16 cellular contexts compared by ENCODE assay signal in the genomic region with DNA sequence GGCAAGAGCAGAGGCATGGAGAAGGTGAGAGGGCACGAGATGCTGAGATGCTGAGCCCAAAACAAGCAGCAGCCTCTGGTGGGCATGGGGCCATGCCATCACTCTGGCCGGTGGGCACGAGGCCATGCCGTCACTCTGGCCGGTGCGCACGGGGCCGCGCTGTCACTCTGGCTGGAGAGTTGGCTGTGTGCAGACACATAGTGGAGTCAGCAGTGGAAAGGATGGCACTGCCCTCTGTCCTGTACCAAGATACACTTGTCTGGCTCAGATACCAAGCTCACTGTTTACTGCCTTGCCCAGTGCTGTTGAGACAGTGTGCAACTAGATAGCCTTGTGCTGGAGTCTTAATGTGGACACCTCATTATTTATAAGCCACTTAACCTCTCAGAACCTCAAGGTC. TPM values are rescaled to one million over a fixed set of nuclear protein-coding genes. Genes with fewer than 3 reads are reported as not detected.
DNase-seq lines count a peak whose midpoint lies in the region; ATAC-seq lines count a peak whose summit lies in the region.
"Had no signal": no experiment of that assay in that cellular context is flagged by ENCODE, and none has a peak within 500 bp of the region (broad histone marks: within the 10 kb centered on the region; RNA-seq: fewer than 3 reads in every experiment).

No MANE protein-coding gene starts in this region.

- no peak overlapping the region for H2BK120ac ChIP-seq in trophoblast cell (ENCODE audit: insufficient read depth, low read length, poor library complexity)

- H3K4me2 ChIP-seq in trophoblast cell (ENCODE audit: low read length), result no peak overlapping the region
- H3K4me2 ChIP-seq: PC-9 had no signal

- ATAC-seq in stimulated activated naive CD8-positive, alpha-beta T cell treated with anti-CD3 and anti-CD28 coated beads, Interleukin-15, amount 100 ng/mL, for 72 hours, result no peak
- no peak for ATAC-seq in stimulated activated naive CD8-positive, alpha-beta T cell treated with anti-CD3 and anti-CD28 coated beads, Interleukin-15, Interleukin-2, amounts not matched to agents 100 U/mL and 50 U/mL, for 24 hours
- ATAC-seq in esophagus mucosa (peak; percentile 6), GM18502 (IDR thresholded peaks at IDR 0.05; ENCODE audit: poor library complexity, unreplicated experiment) (no peak), GM21825 (IDR thresholded peaks at IDR 0.05; ENCODE audit: unreplicated experiment) (no peak)

- H3K14ac ChIP-seq in trophoblast cell (ENCODE audit: low read length), result no peak overlapping the region

- no peaks in the 10 kb centered on the region for H3K9me3 ChIP-seq in trophoblast cell (ENCODE audit: insufficient read depth, low read depth, low read length)

- no peak overlapping the region for H4K8ac ChIP-seq in trophoblast cell (ENCODE audit: low read depth, low read length)

- H3K27me3 ChIP-seq in trophoblast cell (ENCODE audit: insufficient read depth, low read length), result no peaks in the 10 kb centered on the region

- no CpG with 5 or more reads among the region's 9 CpGs for WGBS in trophoblast cell (ENCODE audit: extremely low coverage, insufficient coverage, insufficient read length)

- H2AK5ac ChIP-seq in trophoblast cell (ENCODE audit: low read length), result no peak overlapping the region

- no peaks in the 10 kb centered on the region for H3K27me3 Mint-ChIP-seq in stimulated activated naive CD8-positive, alpha-beta T cell treated with anti-CD3 and anti-CD28 coated beads, Interleukin-15, amount 100 ng/mL, for 72 hours
- H3K27me3 Mint-ChIP-seq in activated T-helper 2 cell treated with anti-CD3 and anti-CD28 coated beads, Interferon-gamma antibody, Interleukin-2, Interleukin-4, amounts not matched to agents 10 μg/mL and 5 μg/mL and 100 μg/mL, durations not matched to agents 14 hours and 24 hours and 36 hours (ENCODE audit: low read depth), result no peaks in the 10 kb centered on the region

- H3K9me3 Mint-ChIP-seq in stimulated activated naive CD8-positive, alpha-beta T cell treated with anti-CD3 and anti-CD28 coated beads, Interleukin-15, amount 100 ng/mL, for 72 hours, result no peaks in the 10 kb centered on the region
- H3K9me3 Mint-ChIP-seq in activated T-helper 2 cell treated with anti-CD3 and anti-CD28 coated beads, Interferon-gamma antibody, Interleukin-2, Interleukin-4, amounts not matched to agents 10 μg/mL and 5 μg/mL and 100 μg/mL, durations not matched to agents 14 hours and 24 hours and 36 hours, result no peaks in the 10 kb centered on the region

- no peaks in the 10 kb centered on the region for H3K79me2 ChIP-seq in trophoblast cell (ENCODE audit: control insufficient read depth, insufficient read depth, low read length, poor library complexity)

- H2BK5ac ChIP-seq in trophoblast cell (ENCODE audit: low read depth, low read length, poor library complexity), result no peak overlapping the region

- no peak overlapping the region for H3K4me3 ChIP-seq in trophoblast cell (ENCODE audit: low read depth, low read length)
- H3K4me3 ChIP-seq: PC-9 had no signal

- H3K23ac ChIP-seq in trophoblast cell (ENCODE audit: low read length), result peak overlapping the region; percentile 19

- peaks cover 53% of the 10 kb centered on the region for H3K36me3 Mint-ChIP-seq in activated T-helper 2 cell treated with anti-CD3 and anti-CD28 coated beads, Interferon-gamma antibody, Interleukin-2, Interleukin-4, amounts not matched to agents 10 μg/mL and 5 μg/mL and 100 μg/mL, durations not matched to agents 14 hours and 24 hours and 36 hours (ENCODE audit: low read depth)

- H3K4ac ChIP-seq in trophoblast cell (ENCODE audit: low read depth, low read length), result no peak overlapping the region

- H3K4me1 ChIP-seq in trophoblast cell (ENCODE audit: control insufficient read depth in 1 of 2, insufficient read depth in 2 of 2, low read length in 2 of 2), result peaks cover 15 to 16% of the 10 kb centered on the region in 2 experiments

- no peak overlapping the region for H3K18ac ChIP-seq in trophoblast cell (ENCODE audit: low read length)

- peak overlapping the region; percentile 7 to 85 for H3K27ac Mint-ChIP-seq in stimulated activated naive CD8-positive, alpha-beta T cell treated with anti-CD3 and anti-CD28 coated beads, Interleukin-15, amount 100 ng/mL, for 72 hours
- H3K27ac Mint-ChIP-seq in activated T-helper 2 cell treated with anti-CD3 and anti-CD28 coated beads, Interferon-gamma antibody, Interleukin-2, Interleukin-4, amounts not matched to agents 10 μg/mL and 5 μg/mL and 100 μg/mL, durations not matched to agents 14 hours and 24 hours and 36 hours, result no peak overlapping the region

- peak overlapping the region; percentile 92 for H3K27ac ChIP-seq in trophoblast cell (ENCODE audit: low read depth, low read length)
- H3K27ac ChIP-seq: PC-9 had no signal

- intact Hi-C loops in activated T-helper 2 cell treated with anti-CD3 and anti-CD28 coated beads, Interferon-gamma antibody, Interleukin-2, Interleukin-4, amounts not matched to agents 10 μg/mL and 5 μg/mL and 100 μg/mL, durations not matched to agents 14 hours and 24 hours and 36 hours (cut with micrococcal nuclease), result no loop called here

- peaks cover 7% of the 10 kb centered on the region for H3K79me1 ChIP-seq in trophoblast cell (ENCODE audit: low read length)

- no peak for DNase-seq in stimulated activated naive CD8-positive, alpha-beta T cell treated with anti-CD3 and anti-CD28 coated beads, Interleukin-15, amount 100 ng/mL, for 72 hours
- no peak for DNase-seq in stimulated activated naive CD8-positive, alpha-beta T cell treated with anti-CD3 and anti-CD28 coated beads, Interleukin-15, Interleukin-2, amounts not matched to agents 100 U/mL and 50 U/mL, for 24 hours
- DNase-seq in trophoblast cell (no peak), NCI-H2196 treated with DMSO at 0.1 percent for 48 hours (lab: John Stamatoyannopoulos, UW; ENCODE audit: unreplicated experiment) (no peak)
- no peak for DNase-seq in activated T-helper 2 cell treated with anti-CD3 and anti-CD28 coated beads, Interferon-gamma antibody, Interleukin-2, Interleukin-4, amounts not matched to agents 10 μg/mL and 5 μg/mL and 100 μg/mL, durations not matched to agents 14 hours and 24 hours and 36 hours (ENCODE audit: low spot score)
- DNase-seq: DND-41, GDM1, GOT3, KG1, NCI-H1092, NCI-H2227 treated with DMSO at 0.1 percent for 48 hours, NCI-H524, PC-9 had no signal

- no peak overlapping the region for H3K4me3 Mint-ChIP-seq in stimulated activated naive CD8-positive, alpha-beta T cell treated with anti-CD3 and anti-CD28 coated beads, Interleukin-15, amount 100 ng/mL, for 72 hours
- no peak overlapping the region for H3K4me3 Mint-ChIP-seq in activated T-helper 2 cell treated with anti-CD3 and anti-CD28 coated beads, Interferon-gamma antibody, Interleukin-2, Interleukin-4, amounts not matched to agents 10 μg/mL and 5 μg/mL and 100 μg/mL, durations not matched to agents 14 hours and 24 hours and 36 hours (ENCODE audit: low read depth)

- H3K4me1 Mint-ChIP-seq in stimulated activated naive CD8-positive, alpha-beta T cell treated with anti-CD3 and anti-CD28 coated beads, Interleukin-15, amount 100 ng/mL, for 72 hours, result no peaks in the 10 kb centered on the region
- H3K4me1 Mint-ChIP-seq in activated T-helper 2 cell treated with anti-CD3 and anti-CD28 coated beads, Interferon-gamma antibody, Interleukin-2, Interleukin-4, amounts not matched to agents 10 μg/mL and 5 μg/mL and 100 μg/mL, durations not matched to agents 14 hours and 24 hours and 36 hours (ENCODE audit: low read depth), result peaks cover 3% of the 10 kb centered on the region

- H4K12ac ChIP-seq in trophoblast cell (ENCODE audit: low read depth, low read length), result no peak overlapping the region

- no peak overlapping the region for H2AFZ ChIP-seq in trophoblast cell (ENCODE audit: insufficient read depth, low read length, poor library complexity)
- H2AFZ ChIP-seq: PC-9 had no signal

- H3K9ac ChIP-seq in trophoblast cell (ENCODE audit: low read length), result no peak overlapping the region

- peak overlapping the region; percentile 31 for H4K91ac ChIP-seq in trophoblast cell (ENCODE audit: low read depth, low read length)

- H2BK12ac ChIP-seq in trophoblast cell (ENCODE audit: low read length), result peak overlapping the region; percentile 13

- peaks cover 38 to 46% of the 10 kb centered on the region in 2 experiments for H3K36me3 ChIP-seq in trophoblast cell (ENCODE audit: control insufficient read depth in 1 of 2, insufficient read depth in 2 of 2, low read length in 2 of 2)

RNA-seq across cellular contexts. Expression of gene CYB5D2, which starts 45.1 kb away (rescaled TPM):
- total RNA-seq in esophagus mucosa, result 14.0 TPM
- polyA plus RNA-seq in trophoblast cell (2013), result 7.4 and 8.1 TPM in 2 replicates
- total RNA-seq in activated T-helper 2 cell treated with anti-CD3 and anti-CD28 coated beads, Interferon-gamma antibody, Interleukin-2, Interleukin-4, amounts not matched to agents 10 μg/mL and 5 μg/mL and 100 μg/mL, durations not matched to agents 14 hours and 24 hours and 36 hours, result 5.4 and 6.0 TPM in 2 replicates

RNA-seq across cellular contexts. Expression of gene ZZEF1, which starts 45.2 kb away (rescaled TPM):
- 27.4 TPM for total RNA-seq in esophagus mucosa
- 19.6 and 20.6 TPM in 2 replicates for polyA plus RNA-seq in trophoblast cell (2013)
- 36.4 and 38.5 TPM in 2 replicates for total RNA-seq in activated T-helper 2 cell treated with anti-CD3 and anti-CD28 coated beads, Interferon-gamma antibody, Interleukin-2, Interleukin-4, amounts not matched to agents 10 μg/mL and 5 μg/mL and 100 μg/mL, durations not matched to agents 14 hours and 24 hours and 36 hours
